1 cellular context compared by ENCODE assay signal in genomic region chr3:149313542-149313941, GRCh38.
TF ChIP-seq lines count a peak whose summit lies in the region.

No MANE protein-coding gene starts in this region.

TF ChIP-seq in A549, 52 proteins besides CTCF, POLR2A, EP300 and RAD21 (continued from another document):
- TF ChIP-seq, protein P1, sequence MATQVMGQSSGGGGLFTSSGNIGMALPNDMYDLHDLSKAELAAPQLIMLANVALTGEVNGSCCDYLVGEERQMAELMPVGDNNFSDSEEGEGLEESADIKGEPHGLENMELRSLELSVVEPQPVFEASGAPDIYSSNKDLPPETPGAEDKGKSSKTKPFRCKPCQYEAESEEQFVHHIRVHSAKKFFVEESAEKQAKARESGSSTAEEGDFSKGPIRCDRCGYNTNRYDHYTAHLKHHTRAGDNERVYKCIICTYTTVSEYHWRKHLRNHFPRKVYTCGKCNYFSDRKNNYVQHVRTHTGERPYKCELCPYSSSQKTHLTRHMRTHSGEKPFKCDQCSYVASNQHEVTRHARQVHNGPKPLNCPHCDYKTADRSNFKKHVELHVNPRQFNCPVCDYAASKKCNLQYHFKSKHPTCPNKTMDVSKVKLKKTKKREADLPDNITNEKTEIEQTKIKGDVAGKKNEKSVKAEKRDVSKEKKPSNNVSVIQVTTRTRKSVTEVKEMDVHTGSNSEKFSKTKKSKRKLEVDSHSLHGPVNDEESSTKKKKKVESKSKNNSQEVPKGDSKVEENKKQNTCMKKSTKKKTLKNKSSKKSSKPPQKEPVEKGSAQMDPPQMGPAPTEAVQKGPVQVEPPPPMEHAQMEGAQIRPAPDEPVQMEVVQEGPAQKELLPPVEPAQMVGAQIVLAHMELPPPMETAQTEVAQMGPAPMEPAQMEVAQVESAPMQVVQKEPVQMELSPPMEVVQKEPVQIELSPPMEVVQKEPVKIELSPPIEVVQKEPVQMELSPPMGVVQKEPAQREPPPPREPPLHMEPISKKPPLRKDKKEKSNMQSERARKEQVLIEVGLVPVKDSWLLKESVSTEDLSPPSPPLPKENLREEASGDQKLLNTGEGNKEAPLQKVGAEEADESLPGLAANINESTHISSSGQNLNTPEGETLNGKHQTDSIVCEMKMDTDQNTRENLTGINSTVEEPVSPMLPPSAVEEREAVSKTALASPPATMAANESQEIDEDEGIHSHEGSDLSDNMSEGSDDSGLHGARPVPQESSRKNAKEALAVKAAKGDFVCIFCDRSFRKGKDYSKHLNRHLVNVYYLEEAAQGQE (IDR thresholded peaks at IDR 0.05) = no peak
